In the genomic region with DNA sequence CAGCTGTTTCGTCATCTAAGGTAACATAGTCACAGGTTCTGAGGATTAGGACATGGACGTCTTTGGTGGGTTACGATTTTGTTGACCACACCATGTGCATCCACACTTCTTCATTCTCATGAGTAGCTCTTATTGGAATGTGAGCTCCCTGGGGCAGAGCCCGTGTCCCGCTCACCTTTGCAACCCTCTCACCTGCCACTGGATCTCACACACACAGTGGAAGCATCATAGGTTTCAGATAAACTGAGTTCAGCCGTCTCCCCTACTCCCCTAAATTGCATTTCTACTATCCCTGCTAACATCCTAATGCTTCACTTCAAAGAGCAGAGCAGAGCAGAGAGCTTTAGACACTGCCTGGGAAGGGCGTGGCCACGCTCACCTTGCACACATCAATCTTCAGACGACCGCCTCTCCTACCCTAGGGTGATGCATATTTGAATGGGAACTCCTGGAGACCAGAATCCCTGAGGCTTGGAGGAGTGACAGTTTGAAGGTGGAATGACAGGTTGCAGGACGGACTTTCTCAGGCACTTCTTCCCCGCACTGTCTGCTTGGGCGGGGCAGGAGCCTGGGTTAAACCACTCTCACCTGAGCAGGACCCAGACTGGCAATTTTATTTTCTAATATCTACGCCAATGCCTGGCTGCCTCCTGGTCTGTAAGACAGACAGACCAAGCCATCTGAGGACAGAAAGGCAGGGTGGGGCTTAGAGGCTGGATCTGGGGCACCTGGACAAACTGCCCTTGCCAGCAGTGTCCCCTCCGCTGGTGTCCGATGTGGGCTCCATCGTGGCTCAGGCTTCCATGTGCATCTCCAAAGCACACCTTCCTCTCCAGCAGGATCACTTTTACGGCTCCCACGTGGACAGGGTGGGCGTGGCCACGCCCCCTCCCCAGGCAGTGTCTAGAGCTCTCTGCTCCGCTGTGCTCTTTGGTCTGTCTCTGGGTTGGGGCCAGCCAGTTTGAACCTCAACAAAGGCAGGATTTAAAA, we compare ENCODE assay signal across 1 cellular context.
TF ChIP-seq lines count a peak whose summit lies in the region.

No MANE protein-coding gene starts in this region.

TF ChIP-seq in GM23338, 12 proteins besides CTCF, POLR2A, EP300 and RAD21 (continued from another document):
- TF ChIP-seq, protein P1, sequence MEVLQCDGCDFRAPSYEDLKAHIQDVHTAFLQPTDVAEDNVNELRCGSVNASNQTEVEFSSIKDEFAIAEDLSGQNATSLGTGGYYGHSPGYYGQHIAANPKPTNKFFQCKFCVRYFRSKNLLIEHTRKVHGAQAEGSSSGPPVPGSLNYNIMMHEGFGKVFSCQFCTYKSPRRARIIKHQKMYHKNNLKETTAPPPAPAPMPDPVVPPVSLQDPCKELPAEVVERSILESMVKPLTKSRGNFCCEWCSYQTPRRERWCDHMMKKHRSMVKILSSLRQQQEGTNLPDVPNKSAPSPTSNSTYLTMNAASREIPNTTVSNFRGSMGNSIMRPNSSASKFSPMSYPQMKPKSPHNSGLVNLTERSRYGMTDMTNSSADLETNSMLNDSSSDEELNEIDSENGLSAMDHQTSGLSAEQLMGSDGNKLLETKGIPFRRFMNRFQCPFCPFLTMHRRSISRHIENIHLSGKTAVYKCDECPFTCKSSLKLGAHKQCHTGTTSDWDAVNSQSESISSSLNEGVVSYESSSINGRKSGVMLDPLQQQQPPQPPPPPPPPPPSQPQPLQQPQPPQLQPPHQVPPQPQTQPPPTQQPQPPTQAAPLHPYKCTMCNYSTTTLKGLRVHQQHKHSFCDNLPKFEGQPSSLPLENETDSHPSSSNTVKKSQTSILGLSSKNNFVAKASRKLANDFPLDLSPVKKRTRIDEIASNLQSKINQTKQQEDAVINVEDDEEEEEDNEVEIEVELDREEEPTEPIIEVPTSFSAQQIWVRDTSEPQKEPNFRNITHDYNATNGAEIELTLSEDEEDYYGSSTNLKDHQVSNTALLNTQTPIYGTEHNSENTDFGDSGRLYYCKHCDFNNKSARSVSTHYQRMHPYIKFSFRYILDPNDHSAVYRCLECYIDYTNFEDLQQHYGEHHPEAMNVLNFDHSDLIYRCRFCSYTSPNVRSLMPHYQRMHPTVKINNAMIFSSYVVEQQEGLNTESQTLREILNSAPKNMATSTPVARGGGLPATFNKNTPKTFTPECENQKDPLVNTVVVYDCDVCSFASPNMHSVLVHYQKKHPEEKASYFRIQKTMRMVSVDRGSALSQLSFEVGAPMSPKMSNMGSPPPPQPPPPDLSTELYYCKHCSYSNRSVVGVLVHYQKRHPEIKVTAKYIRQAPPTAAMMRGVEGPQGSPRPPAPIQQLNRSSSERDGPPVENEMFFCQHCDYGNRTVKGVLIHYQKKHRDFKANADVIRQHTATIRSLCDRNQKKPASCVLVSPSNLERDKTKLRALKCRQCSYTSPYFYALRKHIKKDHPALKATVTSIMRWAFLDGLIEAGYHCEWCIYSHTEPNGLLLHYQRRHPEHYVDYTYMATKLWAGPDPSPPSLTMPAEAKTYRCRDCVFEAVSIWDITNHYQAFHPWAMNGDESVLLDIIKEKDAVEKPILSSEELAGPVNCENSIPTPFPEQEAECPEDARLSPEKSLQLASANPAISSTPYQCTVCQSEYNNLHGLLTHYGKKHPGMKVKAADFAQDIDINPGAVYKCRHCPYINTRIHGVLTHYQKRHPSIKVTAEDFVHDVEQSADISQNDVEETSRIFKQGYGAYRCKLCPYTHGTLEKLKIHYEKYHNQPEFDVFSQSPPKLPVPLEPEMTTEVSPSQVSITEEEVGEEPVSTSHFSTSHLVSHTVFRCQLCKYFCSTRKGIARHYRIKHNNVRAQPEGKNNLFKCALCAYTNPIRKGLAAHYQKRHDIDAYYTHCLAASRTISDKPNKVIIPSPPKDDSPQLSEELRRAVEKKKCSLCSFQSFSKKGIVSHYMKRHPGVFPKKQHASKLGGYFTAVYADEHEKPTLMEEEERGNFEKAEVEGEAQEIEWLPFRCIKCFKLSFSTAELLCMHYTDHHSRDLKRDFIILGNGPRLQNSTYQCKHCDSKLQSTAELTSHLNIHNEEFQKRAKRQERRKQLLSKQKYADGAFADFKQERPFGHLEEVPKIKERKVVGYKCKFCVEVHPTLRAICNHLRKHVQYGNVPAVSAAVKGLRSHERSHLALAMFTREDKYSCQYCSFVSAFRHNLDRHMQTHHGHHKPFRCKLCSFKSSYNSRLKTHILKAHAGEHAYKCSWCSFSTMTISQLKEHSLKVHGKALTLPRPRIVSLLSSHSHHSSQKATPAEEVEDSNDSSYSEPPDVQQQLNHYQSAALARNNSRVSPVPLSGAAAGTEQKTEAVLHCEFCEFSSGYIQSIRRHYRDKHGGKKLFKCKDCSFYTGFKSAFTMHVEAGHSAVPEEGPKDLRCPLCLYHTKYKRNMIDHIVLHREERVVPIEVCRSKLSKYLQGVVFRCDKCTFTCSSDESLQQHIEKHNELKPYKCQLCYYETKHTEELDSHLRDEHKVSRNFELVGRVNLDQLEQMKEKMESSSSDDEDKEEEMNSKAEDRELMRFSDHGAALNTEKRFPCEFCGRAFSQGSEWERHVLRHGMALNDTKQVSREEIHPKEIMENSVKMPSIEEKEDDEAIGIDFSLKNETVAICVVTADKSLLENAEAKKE (CRISPR knock-in tag; IDR thresholded peaks at IDR 0.05), result no peak
- TF ChIP-seq ZNF331 (CRISPR knock-in tag; IDR thresholded peaks at IDR 0.05; ENCODE audit: low read depth), result no peak
- no peak for TF ChIP-seq JUNB (IDR thresholded peaks at IDR 0.05; ENCODE audit: unreplicated experiment)
- no peak for TF ChIP-seq POLR2AphosphoS5 (IDR thresholded peaks at IDR 0.05; ENCODE audit: low read depth)
- TF ChIP-seq EZH2phosphoT487 (IDR thresholded peaks at IDR 0.05; ENCODE audit: unreplicated experiment), result no peak
- TF ChIP-seq, protein P2, sequence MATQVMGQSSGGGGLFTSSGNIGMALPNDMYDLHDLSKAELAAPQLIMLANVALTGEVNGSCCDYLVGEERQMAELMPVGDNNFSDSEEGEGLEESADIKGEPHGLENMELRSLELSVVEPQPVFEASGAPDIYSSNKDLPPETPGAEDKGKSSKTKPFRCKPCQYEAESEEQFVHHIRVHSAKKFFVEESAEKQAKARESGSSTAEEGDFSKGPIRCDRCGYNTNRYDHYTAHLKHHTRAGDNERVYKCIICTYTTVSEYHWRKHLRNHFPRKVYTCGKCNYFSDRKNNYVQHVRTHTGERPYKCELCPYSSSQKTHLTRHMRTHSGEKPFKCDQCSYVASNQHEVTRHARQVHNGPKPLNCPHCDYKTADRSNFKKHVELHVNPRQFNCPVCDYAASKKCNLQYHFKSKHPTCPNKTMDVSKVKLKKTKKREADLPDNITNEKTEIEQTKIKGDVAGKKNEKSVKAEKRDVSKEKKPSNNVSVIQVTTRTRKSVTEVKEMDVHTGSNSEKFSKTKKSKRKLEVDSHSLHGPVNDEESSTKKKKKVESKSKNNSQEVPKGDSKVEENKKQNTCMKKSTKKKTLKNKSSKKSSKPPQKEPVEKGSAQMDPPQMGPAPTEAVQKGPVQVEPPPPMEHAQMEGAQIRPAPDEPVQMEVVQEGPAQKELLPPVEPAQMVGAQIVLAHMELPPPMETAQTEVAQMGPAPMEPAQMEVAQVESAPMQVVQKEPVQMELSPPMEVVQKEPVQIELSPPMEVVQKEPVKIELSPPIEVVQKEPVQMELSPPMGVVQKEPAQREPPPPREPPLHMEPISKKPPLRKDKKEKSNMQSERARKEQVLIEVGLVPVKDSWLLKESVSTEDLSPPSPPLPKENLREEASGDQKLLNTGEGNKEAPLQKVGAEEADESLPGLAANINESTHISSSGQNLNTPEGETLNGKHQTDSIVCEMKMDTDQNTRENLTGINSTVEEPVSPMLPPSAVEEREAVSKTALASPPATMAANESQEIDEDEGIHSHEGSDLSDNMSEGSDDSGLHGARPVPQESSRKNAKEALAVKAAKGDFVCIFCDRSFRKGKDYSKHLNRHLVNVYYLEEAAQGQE (IDR thresholded peaks at IDR 0.05; ENCODE audit: unreplicated experiment), result no peak
- no peak for TF ChIP-seq NANOG (IDR thresholded peaks at IDR 0.05; ENCODE audit: borderline replicate concordance)
- no peak for TF ChIP-seq EZH2 (IDR thresholded peaks at IDR 0.05; ENCODE audit: low read depth, unreplicated experiment)
- TF ChIP-seq, protein P3, sequence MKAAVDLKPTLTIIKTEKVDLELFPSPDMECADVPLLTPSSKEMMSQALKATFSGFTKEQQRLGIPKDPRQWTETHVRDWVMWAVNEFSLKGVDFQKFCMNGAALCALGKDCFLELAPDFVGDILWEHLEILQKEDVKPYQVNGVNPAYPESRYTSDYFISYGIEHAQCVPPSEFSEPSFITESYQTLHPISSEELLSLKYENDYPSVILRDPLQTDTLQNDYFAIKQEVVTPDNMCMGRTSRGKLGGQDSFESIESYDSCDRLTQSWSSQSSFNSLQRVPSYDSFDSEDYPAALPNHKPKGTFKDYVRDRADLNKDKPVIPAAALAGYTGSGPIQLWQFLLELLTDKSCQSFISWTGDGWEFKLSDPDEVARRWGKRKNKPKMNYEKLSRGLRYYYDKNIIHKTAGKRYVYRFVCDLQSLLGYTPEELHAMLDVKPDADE (IDR thresholded peaks at IDR 0.05), result no peak
- no peak for TF ChIP-seq CREB1 (CRISPR knock-in tag; IDR thresholded peaks at IDR 0.05; ENCODE audit: low read depth)
